33 cellular contexts compared by ENCODE assay signal in the genomic region with DNA sequence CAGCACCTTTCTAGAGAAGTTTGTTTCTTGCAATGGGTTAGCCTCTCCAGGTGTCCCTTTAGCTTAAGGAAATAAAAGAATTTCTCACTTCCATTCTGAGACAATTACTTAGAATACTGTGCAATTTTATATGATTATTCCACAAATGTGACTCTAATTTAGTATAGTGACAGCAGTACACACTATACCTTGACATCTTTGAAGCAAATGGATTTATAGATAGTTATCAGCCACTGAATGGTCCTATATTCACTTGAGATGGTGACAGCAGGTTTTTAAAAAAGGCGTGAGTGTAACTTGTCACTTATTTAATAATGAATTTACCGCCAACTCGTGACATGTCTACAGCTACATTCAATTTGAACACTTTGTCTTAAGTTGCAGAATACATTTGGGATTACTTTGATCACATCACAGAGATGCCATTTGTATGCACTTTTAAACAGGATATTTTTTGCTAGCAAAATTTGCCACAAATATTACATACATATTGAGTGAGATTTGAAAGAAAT.
"Had no signal": no experiment of that assay in that cellular context is flagged by ENCODE, and none has a peak within 500 bp of the region (broad histone marks: within the 10 kb centered on the region; RNA-seq: fewer than 3 reads in every experiment).

No MANE protein-coding gene starts in this region.

- H3K4me1 ChIP-seq: body of pancreas, breast epithelium had no signal

- H3K27ac Mint-ChIP-seq: activated B cell treated with CpG ODN at 0.5 μM for 24 hours; activated CD4-positive, alpha-beta memory T cell treated with anti-CD3 and anti-CD28 coated beads for 36 hours; activated CD4-positive, alpha-beta T cell treated with anti-CD3 and anti-CD28 coated beads, Interleukin-2, amount 10 ng/mL, durations not matched to agents 24 days and 14 days; activated CD8-positive, alpha-beta T cell treated with anti-CD3 and anti-CD28 coated beads for 36 hours; activated naive CD4-positive, alpha-beta T cell treated with anti-CD3 and anti-CD28 coated beads for 36 hours; activated naive CD4-positive, alpha-beta T cell treated with anti-CD3 and anti-CD28 coated beads, Interleukin-2, amount 50 U/mL, for 72 hours; activated naive CD8-positive, alpha-beta T cell treated with anti-CD3 and anti-CD28 coated beads for 36 hours; activated T-cell treated with anti-CD3 and anti-CD28 coated beads, Interleukin-2, amount 50 U/mL, for 72 hours; activated T-helper 1 cell treated with anti-CD3 and anti-CD28 coated beads, Interleukin-12 subunit alpha, Interleukin-12 subunit beta, Interleukin-2, Interleukin-4 antibody, amounts not matched to agents 30 ng/mL and 10 ng/mL and 1 ng/mL, durations not matched to agents 14 hours and 24 hours and 36 hours; activated T-helper 17 cell treated with anti-CD3 and anti-CD28 coated beads, Interleukin-2, amount 50 U/mL, for 72 hours; T-helper 2 cell treated with Interferon-gamma antibody and Interleukin-4, amounts not matched to agents 5 μg/mL and 100 μg/mL, for 36 hours had no signal

- H3K9me3 ChIP-seq: adrenal gland, body of pancreas, breast epithelium had no signal

- H3K4me3 ChIP-seq: adrenal gland, body of pancreas, breast epithelium had no signal

- ATAC-seq: activated CD8-positive, alpha-beta T cell treated with anti-CD3 and anti-CD28 coated beads for 36 hours; activated naive CD4-positive, alpha-beta T cell treated with anti-CD3 and anti-CD28 coated beads, Interleukin-2, amount 50 U/mL, for 72 hours; activated T-cell treated with anti-CD3 and anti-CD28 coated beads, Interleukin-2, amount 50 U/mL, for 4 hours; activated T-cell treated with anti-CD3 and anti-CD28 coated beads, Interleukin-2, amount 50 U/mL, for 72 hours; activated T-helper 17 cell treated with anti-CD3 and anti-CD28 coated beads, Interleukin-2, amount 50 U/mL, for 72 hours; body of pancreas had no signal

- H3K36me3 ChIP-seq: adrenal gland, brain microvascular endothelial cell, breast epithelium had no signal

- H3K27ac ChIP-seq: adrenal gland, body of pancreas, brain microvascular endothelial cell, breast epithelium, VCaP had no signal

- H3K9me3 Mint-ChIP-seq: activated B cell treated with CpG ODN at 0.5 μM for 24 hours; activated CD4-positive, alpha-beta memory T cell treated with anti-CD3 and anti-CD28 coated beads for 36 hours; activated CD4-positive, alpha-beta T cell treated with anti-CD3 and anti-CD28 coated beads, Interleukin-2, amount 10 ng/mL, durations not matched to agents 24 days and 14 days; activated naive CD4-positive, alpha-beta T cell treated with anti-CD3 and anti-CD28 coated beads for 36 hours; activated naive CD4-positive, alpha-beta T cell treated with anti-CD3 and anti-CD28 coated beads, Interleukin-2, amount 50 U/mL, for 72 hours; activated T-cell treated with anti-CD3 and anti-CD28 coated beads, Interleukin-2, amount 50 U/mL, for 4 hours; activated T-cell treated with anti-CD3 and anti-CD28 coated beads, Interleukin-2, amount 50 U/mL, for 72 hours; activated T-helper 1 cell treated with anti-CD3 and anti-CD28 coated beads, Interleukin-12 subunit alpha, Interleukin-12 subunit beta, Interleukin-2, Interleukin-4 antibody, amounts not matched to agents 30 ng/mL and 10 ng/mL and 1 ng/mL, durations not matched to agents 14 hours and 24 hours and 36 hours; activated T-helper 17 cell treated with anti-CD3 and anti-CD28 coated beads, Interleukin-2, amount 50 U/mL, for 72 hours; T-helper 2 cell treated with Interferon-gamma antibody and Interleukin-4, amounts not matched to agents 5 μg/mL and 100 μg/mL, for 36 hours had no signal

- H3K4me3 Mint-ChIP-seq: activated B cell treated with CpG ODN at 0.5 μM for 24 hours; activated CD4-positive, alpha-beta memory T cell treated with anti-CD3 and anti-CD28 coated beads for 36 hours; activated CD4-positive, alpha-beta T cell treated with anti-CD3 and anti-CD28 coated beads, Interleukin-2, amount 10 ng/mL, durations not matched to agents 24 days and 14 days; activated CD8-positive, alpha-beta T cell treated with anti-CD3 and anti-CD28 coated beads for 36 hours; activated naive CD4-positive, alpha-beta T cell treated with anti-CD3 and anti-CD28 coated beads for 36 hours; activated naive CD8-positive, alpha-beta T cell treated with anti-CD3 and anti-CD28 coated beads for 36 hours; activated T-cell treated with anti-CD3 and anti-CD28 coated beads, Interleukin-2, amount 50 U/mL, for 4 hours; activated T-cell treated with anti-CD3 and anti-CD28 coated beads, Interleukin-2, amount 50 U/mL, for 72 hours; activated T-helper 1 cell treated with anti-CD3 and anti-CD28 coated beads, Interleukin-12 subunit alpha, Interleukin-12 subunit beta, Interleukin-2, Interleukin-4 antibody, amounts not matched to agents 30 ng/mL and 10 ng/mL and 1 ng/mL, durations not matched to agents 14 hours and 24 hours and 36 hours; activated T-helper 17 cell treated with anti-CD3 and anti-CD28 coated beads, Interleukin-2, amount 50 U/mL, for 72 hours; T-helper 2 cell treated with Interferon-gamma antibody and Interleukin-4, amounts not matched to agents 5 μg/mL and 100 μg/mL, for 36 hours had no signal

- H3K27me3 ChIP-seq: adrenal gland, body of pancreas, brain microvascular endothelial cell, breast epithelium had no signal

- H3K27me3 Mint-ChIP-seq: activated B cell treated with CpG ODN at 0.5 μM for 24 hours; activated CD4-positive, alpha-beta memory T cell treated with anti-CD3 and anti-CD28 coated beads for 36 hours; activated CD4-positive, alpha-beta T cell treated with anti-CD3 and anti-CD28 coated beads, Interleukin-2, amount 10 ng/mL, durations not matched to agents 24 days and 14 days; activated CD8-positive, alpha-beta T cell treated with anti-CD3 and anti-CD28 coated beads for 36 hours; activated naive CD8-positive, alpha-beta T cell treated with anti-CD3 and anti-CD28 coated beads for 36 hours; activated T-helper 17 cell treated with anti-CD3 and anti-CD28 coated beads, Interleukin-2, amount 50 U/mL, for 72 hours had no signal

- DNase-seq: activated B cell treated with CpG ODN at 0.5 μM for 24 hours; activated CD4-positive, alpha-beta memory T cell treated with anti-CD3 and anti-CD28 coated beads for 36 hours; activated CD4-positive, alpha-beta T cell treated with anti-CD3 and anti-CD28 coated beads for 4 hours; activated CD4-positive, alpha-beta T cell treated with anti-CD3 and anti-CD28 coated beads, Interleukin-2, amount 10 ng/mL, durations not matched to agents 24 days and 14 days; activated CD4-positive, alpha-beta T cell treated with anti-CD3 and anti-CD28 coated beads, Interleukin-2, amount 50 U/mL, for 1 hour; activated CD4-positive, alpha-beta T cell treated with anti-CD3 and anti-CD28 coated beads, Interleukin-2, amount 50 U/mL, for 4 hours; activated CD4-positive, CD25-positive, alpha-beta regulatory T cell treated with anti-CD3 and anti-CD28 coated beads, Interleukin-2, amount 50 U/mL, for 72 hours; activated CD8-positive, alpha-beta memory T cell treated with anti-CD3 and anti-CD28 coated beads, Interleukin-2, amount 50 U/mL, for 4 hours; activated CD8-positive, alpha-beta T cell treated with anti-CD3 and anti-CD28 coated beads for 36 hours; activated effector memory CD4-positive, alpha-beta T cell treated with anti-CD3 and anti-CD28 coated beads, Interleukin-2, amount 50 U/mL, for 16 hours; activated gamma-delta T cell treated with Interleukin-2 at 50 U/mL for 16 hours; activated naive CD4-positive, alpha-beta T cell; activated naive CD4-positive, alpha-beta T cell treated with anti-CD3 and anti-CD28 coated beads for 36 hours; activated naive CD4-positive, alpha-beta T cell treated with anti-CD3 and anti-CD28 coated beads, Interleukin-2, amount 50 U/mL, for 16 hours; activated naive CD8-positive, alpha-beta T cell treated with anti-CD3 and anti-CD28 coated beads for 36 hours; activated T-cell treated with anti-CD3 and anti-CD28 coated beads for 4 hours; activated T-cell treated with anti-CD3 and anti-CD28 coated beads, Interleukin-2, amount 50 U/mL, for 1 hour; activated T-cell treated with anti-CD3 and anti-CD28 coated beads, Interleukin-2, amount 50 U/mL, for 4 hours; activated T-cell treated with anti-CD3 and anti-CD28 coated beads, Interleukin-2, amount 50 U/mL, for 72 hours; adrenal gland; amniotic stem cell; aorta; body of pancreas; brain microvascular endothelial cell; central memory CD4-positive, alpha-beta T cell; T-helper 2 cell; T-helper 9 cell had no signal
